Comparison of ENCODE assay signal across 14 cellular contexts in genomic region chr2:188382107-188382506, GRCh38.
A peak's percentile ranks its signal among the peaks of the same experiment; 100 is the strongest.
DNase-seq lines count a peak whose midpoint lies in the region; ATAC-seq lines count a peak whose summit lies in the region.
"Had no signal": no experiment of that assay in that cellular context is flagged by ENCODE, and none has a peak within 500 bp of the region (broad histone marks: within the 10 kb centered on the region; RNA-seq: fewer than 3 reads in every experiment).

No MANE protein-coding gene starts in this region.

- no peak for ATAC-seq in GM18520 (IDR thresholded peaks at IDR 0.05; ENCODE audit: unreplicated experiment)
- ATAC-seq: left ventricle myocardium superior had no signal

- DNase-seq in A172 (ENCODE audit: low spot score), result peak; percentile 8
- DNase-seq in NCI-H69 (lab: John Stamatoyannopoulos, UW), result peak; percentile 18
- peak; percentile 34 for DNase-seq in dermis blood vessel endothelial cell
- DNase-seq in myocyte (ENCODE audit: low read depth), result peak; percentile 32
- DNase-seq in NCI-H510A treated with DMSO at 0.1 percent for 48 hours (lab: John Stamatoyannopoulos, UW), result no peak
- DNase-seq in KG1 (lab: John Stamatoyannopoulos, UW), result no peak
- DNase-seq in hypothalamus (lab: John Stamatoyannopoulos, UW), result no peak
- DNase-seq: activated CD8-positive, alpha-beta memory T cell treated with anti-CD3 and anti-CD28 coated beads, Interleukin-2, amount 50 U/mL, for 48 hours; activated naive CD8-positive, alpha-beta T cell treated with anti-CD3 and anti-CD28 coated beads, Interleukin-2, amount 10 ng/mL, durations not matched to agents 7 days and 5 days; left ventricle myocardium superior; NCI-H1092; stimulated activated CD4-positive, alpha-beta T cell treated with anti-CD3 and anti-CD28 coated beads, Interleukin-12 subunit alpha, Interleukin-12 subunit beta, amount 100 ng/mL, for 4 hours; T-helper 1 cell had no signal

Comparison
In these comparisons a context has a peak if more than half of its experiments do, and no peak if none do; other contexts are left out.
1. DNase-seq: peak in A172 (single experiment), NCI-H69 (single experiment), dermis blood vessel endothelial cell (single experiment) and myocyte (single experiment); none in NCI-H510A treated with DMSO at 0.1 percent for 48 hours (single experiment), KG1 (single experiment) and hypothalamus (0 of 51).